ENCODE assay signal across 10 cellular contexts in the genomic region with DNA sequence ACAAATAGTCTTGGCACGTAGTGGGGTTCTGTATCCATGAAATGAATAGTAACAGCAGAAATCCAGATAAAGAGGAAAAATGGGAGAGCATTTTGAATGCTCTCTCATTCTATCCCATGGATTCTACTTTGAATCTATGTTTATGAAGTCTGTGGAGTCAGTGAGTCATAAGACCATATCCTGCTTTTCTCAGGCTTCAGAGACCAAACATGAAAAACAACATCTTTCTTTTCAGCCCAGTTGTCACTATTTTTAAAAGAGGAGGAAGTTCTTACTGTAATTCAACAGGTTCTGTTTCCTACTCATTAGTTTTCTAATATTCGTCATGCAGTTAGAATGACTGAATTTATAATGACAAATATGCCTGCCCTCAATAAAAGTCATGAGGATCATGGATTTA. TPM values are rescaled to one million over a fixed set of nuclear protein-coding genes. Genes with fewer than 3 reads are reported as not detected.
DNase-seq lines count a peak whose midpoint lies in the region; TF ChIP-seq lines count a peak whose summit lies in the region.
"Had no signal": no experiment of that assay in that cellular context is flagged by ENCODE, and none has a peak within 500 bp of the region (broad histone marks: within the 10 kb centered on the region; RNA-seq: fewer than 3 reads in every experiment).

No MANE protein-coding gene starts in this region.

- no peaks in the 10 kb centered on the region for H3K9me3 ChIP-seq in DOHH2 (ENCODE audit: control insufficient read depth, insufficient read depth, low read length)
- H3K9me3 ChIP-seq: SK-N-SH had no signal

- H4K20me1 ChIP-seq in DOHH2 (ENCODE audit: control insufficient read depth, insufficient read depth, low read depth, low read length), result no peaks in the 10 kb centered on the region

- H3K4me3 ChIP-seq in DOHH2 (ENCODE audit: low read length), result peak overlapping the region; percentile 30
- no peak overlapping the region for H3K4me3 ChIP-seq in epithelial cell of proximal tubule (ENCODE audit: low read depth, low read length)
- H3K4me3 ChIP-seq in rectal smooth muscle tissue (ENCODE audit: low read length), result no peak overlapping the region

- H3K27ac Mint-ChIP-seq in activated CD4-positive, alpha-beta memory T cell treated with anti-CD3 and anti-CD28 coated beads for 36 hours, result no peak overlapping the region
- H3K27ac Mint-ChIP-seq: endodermal cell had no signal

- no peaks in the 10 kb centered on the region for H3K9me3 Mint-ChIP-seq in activated CD4-positive, alpha-beta memory T cell treated with anti-CD3 and anti-CD28 coated beads for 36 hours
- H3K9me3 Mint-ChIP-seq: endodermal cell had no signal

- intact Hi-C loops in activated CD4-positive, alpha-beta memory T cell treated with anti-CD3 and anti-CD28 coated beads for 36 hours (cut with micrococcal nuclease), result no loop called here

- no peaks in the 10 kb centered on the region for H3K9me2 ChIP-seq in DOHH2 (replicated peaks; ENCODE audit: control insufficient read depth, low read length)
- H3K9me2 ChIP-seq: SK-N-SH had no signal

- peak overlapping the region; percentile 32 for H3K27ac ChIP-seq in DOHH2 (ENCODE audit: low read depth, low read length)
- peak overlapping the region; percentile 21 for H3K27ac ChIP-seq in rectal smooth muscle tissue (ENCODE audit: low read depth, low read length)

- POLR2A ChIA-PET in activated CD4-positive, alpha-beta memory T cell treated with anti-CD3 and anti-CD28 coated beads for 36 hours (lab: Charles Lee), result no interaction called here

- DNase-seq in RPMI7951 (ENCODE audit: low read depth) (peak; percentile 42), epithelial cell of proximal tubule (ENCODE audit: low read depth) (peak; percentile 26), NCI-H2171 treated with DMSO at 0.1 percent for 48 hours (lab: John Stamatoyannopoulos, UW) (no peak), GM19240 (ENCODE audit: insufficient read length, low spot score) (no peak)
- no peak for DNase-seq in activated CD4-positive, alpha-beta memory T cell treated with anti-CD3 and anti-CD28 coated beads for 36 hours
- DNase-seq: endodermal cell, NCI-H2171, SK-N-SH had no signal

- no peaks in the 10 kb centered on the region for H3F3A ChIP-seq in DOHH2 (ENCODE audit: control insufficient read depth, insufficient read depth)

- no peaks in the 10 kb centered on the region for H3K79me2 ChIP-seq in DOHH2 (ENCODE audit: control insufficient read depth, low read length)

- H3K27me3 ChIP-seq in DOHH2 (ENCODE audit: control insufficient read depth, low read length) (no peaks in the 10 kb centered on the region), rectal smooth muscle tissue (ENCODE audit: control insufficient read depth, insufficient read depth, low read length) (no peaks in the 10 kb centered on the region)

- TF ChIP-seq CTCF in DOHH2 (IDR thresholded peaks at IDR 0.05; ENCODE audit: low read depth, low read length, poor library complexity, severe bottlenecking) (no peak), epithelial cell of proximal tubule (conservative IDR thresholded peaks at IDR 0.05; ENCODE audit: low read depth, low read length) (no peak)

- no peak overlapping the region for H3K9ac ChIP-seq in rectal smooth muscle tissue (ENCODE audit: low read length)
- H3K9ac ChIP-seq: SK-N-SH had no signal

- peak overlapping the region; percentile 51 for H3K4me2 ChIP-seq in DOHH2 (ENCODE audit: low read length)
- H3K4me2 ChIP-seq: SK-N-SH had no signal

- H3K27me3 Mint-ChIP-seq in activated CD4-positive, alpha-beta memory T cell treated with anti-CD3 and anti-CD28 coated beads for 36 hours, result no peaks in the 10 kb centered on the region

- peaks cover 29% of the 10 kb centered on the region for H3K4me1 Mint-ChIP-seq in activated CD4-positive, alpha-beta memory T cell treated with anti-CD3 and anti-CD28 coated beads for 36 hours (ENCODE audit: low read depth)

- CTCF ChIA-PET in activated CD4-positive, alpha-beta memory T cell treated with anti-CD3 and anti-CD28 coated beads for 36 hours (lab: Charles Lee), result no interaction called here

- no peaks in the 10 kb centered on the region for H3K36me3 Mint-ChIP-seq in activated CD4-positive, alpha-beta memory T cell treated with anti-CD3 and anti-CD28 coated beads for 36 hours

- H3K4me3 Mint-ChIP-seq in activated CD4-positive, alpha-beta memory T cell treated with anti-CD3 and anti-CD28 coated beads for 36 hours, result no peak overlapping the region
- H3K4me3 Mint-ChIP-seq: endodermal cell had no signal

- no peaks in the 10 kb centered on the region for H3K36me3 ChIP-seq in DOHH2 (ENCODE audit: control insufficient read depth, low read length)
- no peaks in the 10 kb centered on the region for H3K36me3 ChIP-seq in rectal smooth muscle tissue (ENCODE audit: control insufficient read depth, insufficient read depth, low read length)

- H3K4me1 ChIP-seq in DOHH2 (ENCODE audit: control insufficient read depth, low read length), result peaks cover 37% of the 10 kb centered on the region
- H3K4me1 ChIP-seq in rectal smooth muscle tissue (ENCODE audit: control insufficient read depth, insufficient read depth, low read length), result peaks cover 6% of the 10 kb centered on the region

RNA-seq across cellular contexts. Expression of a gene that starts 39.4 kb away (rescaled TPM):
- 17.0 and 20.9 TPM in 2 replicates for total RNA-seq in RPMI7951 (2014; rRNA removed; shearing (Covaris generic))
- 18.4 and 28.6 TPM in 2 replicates for total RNA-seq in epithelial cell of proximal tubule
- 10 to 100 TPM; 40.4 to 42.3 TPM for total RNA-seq in activated CD4-positive, alpha-beta memory T cell treated with anti-CD3 and anti-CD28 coated beads for 36 hours

Comparison
In these comparisons a context has a peak if more than half of its experiments do, and no peak if none do; other contexts are left out.
1. DNase-seq: peak in RPMI7951 (single experiment) and epithelial cell of proximal tubule (single experiment); none in NCI-H2171 treated with DMSO at 0.1 percent for 48 hours (single experiment), activated CD4-positive, alpha-beta memory T cell treated with anti-CD3 and anti-CD28 coated beads for 36 hours (single experiment) and GM19240 (single experiment).